In the genomic region with DNA sequence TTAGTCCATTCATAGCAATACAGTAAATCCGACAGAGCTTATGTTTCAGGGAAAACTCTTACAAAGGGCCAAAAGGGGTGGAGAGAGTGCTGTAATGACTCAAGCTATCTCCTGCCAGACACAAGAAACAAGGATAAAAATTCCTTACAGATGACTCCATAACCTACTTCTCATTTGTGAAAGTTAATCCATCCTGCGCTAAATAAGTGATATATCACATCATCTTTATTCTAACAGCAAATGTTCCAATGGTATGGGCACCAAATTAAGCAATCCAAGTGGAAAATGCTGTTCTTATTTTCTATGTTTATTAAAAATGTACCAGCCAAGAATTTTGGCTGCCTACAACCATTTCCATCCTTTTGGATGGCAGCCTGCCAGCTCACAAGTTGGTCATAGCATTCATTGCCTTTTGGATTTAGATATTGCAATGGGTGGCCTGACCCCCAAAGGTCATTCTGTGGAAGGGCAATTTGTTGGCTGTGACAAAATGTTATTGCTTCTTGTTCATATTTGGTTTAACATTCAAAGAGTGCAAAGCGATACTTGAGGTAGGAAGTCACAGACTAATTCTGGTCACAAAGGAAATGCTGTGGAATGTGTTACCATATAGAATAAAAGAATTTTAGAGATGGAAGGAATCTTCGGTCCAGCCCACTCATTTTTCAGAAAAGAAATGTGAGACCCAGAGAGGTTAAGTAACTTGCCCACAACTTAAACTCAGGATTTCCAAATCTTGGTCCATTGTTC, we compare ENCODE assay signal across 9 cellular contexts. TPM values are rescaled to one million over a fixed set of nuclear protein-coding genes. Genes with fewer than 3 reads are reported as not detected.
DNase-seq lines count a peak whose midpoint lies in the region; ATAC-seq, FAIRE-seq and TF ChIP-seq lines count a peak whose summit lies in the region.
"Had no signal": no experiment of that assay in that cellular context is flagged by ENCODE, and none has a peak within 500 bp of the region (broad histone marks: within the 10 kb centered on the region; RNA-seq: fewer than 3 reads in every experiment).

No MANE protein-coding gene starts in this region.

- H3K9me3 Mint-ChIP-seq in astrocyte (ENCODE audit: unreplicated experiment), result no peaks in the 10 kb centered on the region

- peaks cover 37% of the 10 kb centered on the region for H3K4me1 Mint-ChIP-seq in astrocyte (ENCODE audit: low read depth, unreplicated experiment)

- H3K27me3 ChIP-seq in BJ (ENCODE audit: control insufficient read depth, insufficient read depth, low read length), result no peaks in the 10 kb centered on the region
- no peaks in the 10 kb centered on the region for H3K27me3 ChIP-seq in astrocyte (ENCODE audit: insufficient read depth, low read length)
- H3K27me3 ChIP-seq in testis, result no peaks in the 10 kb centered on the region

- peaks cover 27% of the 10 kb centered on the region for H3K79me2 ChIP-seq in astrocyte (ENCODE audit: insufficient read depth, low read length)

- POLR2A ChIA-PET in BJ (lab: Charles Lee), result interaction anchor here (0.9 to 1.3 kb wide), 2 partner anchors 117 to 122 kb away, joined by 3 to 4 read pairs; a partner anchor contains a TSS

- peak; percentile 95 for DNase-seq in BJ (ENCODE audit: low read depth)
- DNase-seq in HTR-8/SVneo (ENCODE audit: insufficient read length, low spot score), result peak; percentile 80
- DNase-seq in astrocyte (ENCODE audit: low read depth), result peak; percentile 100
- DNase-seq in iris pigment epithelial cell (ENCODE audit: low read depth), result peak; percentile 99
- peak; percentile 68 for DNase-seq in testis
- DNase-seq in DMS79 treated with DMSO at 0.1 percent for 48 hours (lab: John Stamatoyannopoulos, UW), result no peak

- intact Hi-C loops in testis (cut with DNase I; ENCODE audit: low total_unique reads), result loop anchor here (10.0 kb wide), 1 partner anchor 119 kb away; a partner anchor contains a TSS

- no peaks in the 10 kb centered on the region for H3K9me3 ChIP-seq in astrocyte (ENCODE audit: insufficient read depth, low read depth, low read length)
- H3K9me3 ChIP-seq in testis, result no peaks in the 10 kb centered on the region

- no peak for TF ChIP-seq CTCF in BJ (IDR thresholded peaks at IDR 0.05; ENCODE audit: insufficient read depth, low read depth, low read length)
- no peak for TF ChIP-seq CTCF in astrocyte (IDR thresholded peaks at IDR 0.05; ENCODE audit: insufficient read depth, low read depth, low read length)
- no peak for TF ChIP-seq CTCF in testis (IDR thresholded peaks at IDR 0.05)

- no peak overlapping the region for H2AFZ ChIP-seq in astrocyte (ENCODE audit: low read depth, low read length)

- TF ChIP-seq POLR2A in testis (IDR thresholded peaks at IDR 0.05), result no peak

- WGBS in testis, 2 donors, result 49 to 54% methylated on average over 4 of the region's 4 CpGs

- H3K9ac ChIP-seq in astrocyte (ENCODE audit: low read length), result peak overlapping the region; percentile 72

- no peak overlapping the region for H3K4me3 ChIP-seq in BJ (ENCODE audit: low read depth, low read length)
- H3K4me3 ChIP-seq in astrocyte (ENCODE audit: insufficient read depth, low read depth, low read length), result peak overlapping the region; percentile 24
- H3K4me3 ChIP-seq in testis, result no peak overlapping the region

- H3K4me2 ChIP-seq in astrocyte (ENCODE audit: low read length), result peak overlapping the region; percentile 74

- H3K36me3 ChIP-seq in BJ (ENCODE audit: control insufficient read depth, insufficient read depth, low read length) (no peaks in the 10 kb centered on the region), astrocyte (ENCODE audit: insufficient read depth, low read length) (no peaks in the 10 kb centered on the region), testis (ENCODE audit: low read depth, missing control alignments) (no peaks in the 10 kb centered on the region)

- no peak for ATAC-seq in HG03521 (IDR thresholded peaks at IDR 0.05; ENCODE audit: unreplicated experiment)
- ATAC-seq in HG03159 (IDR thresholded peaks at IDR 0.05; ENCODE audit: unreplicated experiment), result no peak

- H4K20me1 ChIP-seq in astrocyte (ENCODE audit: insufficient read depth, low read length), result peaks cover 8% of the 10 kb centered on the region

- H3K27ac Mint-ChIP-seq in astrocyte (ENCODE audit: unreplicated experiment), result peak overlapping the region; percentile 100

- H3K27me3 Mint-ChIP-seq in astrocyte (ENCODE audit: low read depth, unreplicated experiment), result no peaks in the 10 kb centered on the region

- H3K4me1 ChIP-seq in astrocyte (ENCODE audit: insufficient read depth, low read length) (peaks cover 37% of the 10 kb centered on the region), testis (peaks cover 2% of the 10 kb centered on the region)

- FAIRE-seq in HTR-8/SVneo (lab: Jason Lieb, UNC) (no peak), astrocyte (lab: Jason Lieb, UNC) (peak; percentile 78)

- H3K36me3 Mint-ChIP-seq in astrocyte (ENCODE audit: low read depth, unreplicated experiment), result peaks cover 5% of the 10 kb centered on the region

- H3K27ac ChIP-seq in astrocyte (ENCODE audit: low read depth, low read length) (peak overlapping the region; percentile 95), testis (peak overlapping the region; percentile 20 to 99)
- H3K27ac ChIP-seq: HL-60 had no signal

- H3K4me3 Mint-ChIP-seq in astrocyte (ENCODE audit: unreplicated experiment), result peak overlapping the region; percentile 97

- CTCF ChIA-PET in BJ (lab: Yijun Ruan, JAX), result interaction anchor here (0.7 to 1.6 kb wide), 9 partner anchors 12 to 181 kb away, joined by 3 to 9 read pairs (median 3); no protein-coding TSS in a partner anchor

RNA-seq across cellular contexts. Expression of a gene that starts 2.8 kb away (rescaled TPM):
- polyA plus RNA-seq in BJ (2011; rRNA removed) (40.9 and 68.7 TPM in 2 replicates), testis (ENCODE audit: insufficient read depth, low read depth, low replicate concordance) (84.3 TPM)
- 42.0 and 49.4 TPM in 2 replicates for polyA minus RNA-seq in BJ (2011; rRNA and poly(A)+ RNA removed)
- total RNA-seq in astrocyte (749 and 829 TPM in 2 replicates), testis (100 to 1,000 TPM; 122 to 132 TPM)
